7 cellular contexts compared by ENCODE assay signal in the genomic region with DNA sequence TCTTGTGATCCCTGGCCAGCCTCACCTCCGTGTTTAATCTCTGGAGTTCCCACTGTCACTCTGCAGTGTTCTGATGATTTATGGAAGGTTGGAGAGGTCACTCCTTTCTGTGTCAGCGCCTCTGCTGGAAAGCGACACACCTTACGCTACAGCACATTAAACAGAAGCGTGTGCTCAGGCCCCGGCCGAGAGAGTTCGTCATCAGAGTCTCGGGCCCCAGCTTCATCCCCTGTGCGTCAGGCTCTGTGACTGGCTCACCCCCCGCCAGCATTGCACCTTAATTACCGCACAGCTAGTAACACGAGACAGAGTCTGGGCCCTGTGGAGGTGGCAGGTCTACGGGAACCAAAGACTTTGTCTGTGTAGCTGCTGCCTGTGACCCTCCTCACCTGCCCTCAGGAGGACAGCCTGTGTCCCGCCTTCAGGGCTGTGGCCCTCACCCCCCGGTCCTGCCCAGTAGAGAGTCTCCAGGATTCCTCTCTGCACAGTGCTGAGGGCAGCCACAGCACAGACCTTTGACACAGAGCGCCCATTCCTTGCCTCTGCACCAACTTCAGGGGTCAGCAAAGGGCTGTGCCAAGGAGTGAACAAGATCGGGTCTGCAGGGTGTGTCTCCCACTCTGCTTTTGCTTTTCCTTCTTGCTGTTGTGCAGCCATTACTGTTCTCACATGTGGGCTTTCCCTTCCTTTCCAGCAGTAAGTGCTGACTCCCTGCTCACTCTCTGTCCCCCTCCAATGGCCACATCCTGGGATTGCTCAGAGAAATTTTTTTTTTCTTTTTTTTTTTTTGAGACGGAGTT.
DNase-seq lines count a peak whose midpoint lies in the region; ATAC-seq and TF ChIP-seq lines count a peak whose summit lies in the region.

No MANE protein-coding gene starts in this region.

- CTCF ChIA-PET in RWPE1 (lab: Yijun Ruan, JAX) = interaction anchor here (0.5 to 0.6 kb wide), 3 partner anchors 522 to 1267 kb away, joined by 3 to 5 read pairs (median 3); no protein-coding TSS in a partner anchor

- no peaks in the 10 kb centered on the region for H3K4me1 ChIP-seq in endodermal cell (ENCODE audit: control insufficient read depth, insufficient read depth, low read length)
- peaks cover 25% of the 10 kb centered on the region for H3K4me1 ChIP-seq in mucosa of descending colon (ENCODE audit: low read depth)

- in situ Hi-C loops in G401 (cut with HindIII; ENCODE audit: low sequenced_read_pairs) = no loop called here

- H3K36me3 ChIP-seq in endodermal cell (ENCODE audit: control insufficient read depth, insufficient read depth, low read length) (peaks cover 12% of the 10 kb centered on the region), mucosa of descending colon (ENCODE audit: low read depth) (no peaks in the 10 kb centered on the region)

- peaks cover 24% of the 10 kb centered on the region for H3K36me3 Mint-ChIP-seq in endodermal cell (ENCODE audit: low read depth)

- no peaks in the 10 kb centered on the region for H3K27me3 Mint-ChIP-seq in endodermal cell (ENCODE audit: insufficient read depth)

- H3K27ac ChIP-seq in RWPE1 = peak overlapping the region; percentile 40
- H3K27ac ChIP-seq in endodermal cell (ENCODE audit: low read depth, low read length) = no peak overlapping the region

- ATAC-seq in mucosa of descending colon (peak; percentile 94), HG02759 (IDR thresholded peaks at IDR 0.05; ENCODE audit: unreplicated experiment) (no peak)

- TF ChIP-seq CTCF in RWPE1 (conservative IDR thresholded peaks at IDR 0.05; ENCODE audit: low read depth) (peak; percentile 53), endodermal cell (conservative IDR thresholded peaks at IDR 0.05) (peak; percentile 82), mucosa of descending colon (IDR thresholded peaks at IDR 0.05) (peak; percentile 39)

- H3K4me1 Mint-ChIP-seq in endodermal cell = peaks cover 2% of the 10 kb centered on the region

- no peak overlapping the region for H3K9ac ChIP-seq in endodermal cell (ENCODE audit: extremely low read depth, low read length, poor library complexity, severe bottlenecking)

- H3K27me3 ChIP-seq in endodermal cell (ENCODE audit: control insufficient read depth, insufficient read depth, low read length, poor library complexity, severe bottlenecking) = no peaks in the 10 kb centered on the region

- POLR2A ChIA-PET in RWPE1 (lab: Yijun Ruan, JAX; ENCODE audit: low non-redundant PET) = no interaction called here

- no peak overlapping the region for H3K4me3 ChIP-seq in endodermal cell (ENCODE audit: low read length)
- no peak overlapping the region for H3K4me3 ChIP-seq in mucosa of descending colon

- H3K4me3 Mint-ChIP-seq in endodermal cell = no peak overlapping the region

- no peaks in the 10 kb centered on the region for H3K9me3 Mint-ChIP-seq in endodermal cell

- H3K9me3 ChIP-seq in endodermal cell (ENCODE audit: control insufficient read depth, low read length) (no peaks in the 10 kb centered on the region), mucosa of descending colon (no peaks in the 10 kb centered on the region)

- DNase-seq in G401 (ENCODE audit: low spot score) (peak; percentile 47), LHCN-M2 (ENCODE audit: low read depth) (peak; percentile 62), RWPE1 (ENCODE audit: low spot score) (peak; percentile 64), endodermal cell (peak; percentile 80), mucosa of descending colon (peak; percentile 69 to 75 (median 72))
- DNase-seq in stimulated activated CD4-positive, alpha-beta T cell treated with anti-CD3 and anti-CD28 coated beads, Interleukin-4, amount 100 ng/mL, for 4 hours = no peak

- H3K27ac Mint-ChIP-seq in endodermal cell = no peak overlapping the region

- WGBS in endodermal cell (ENCODE audit: insufficient coverage in 1 of 2, insufficient read length in 1 of 2), 2 experiments = 83 to 88% methylated on average over 5 to 19 of the region's 19 CpGs

- intact Hi-C loops in mucosa of descending colon (cut with DNase I, micrococcal nuclease) = no loop called here

Comparison
In these comparisons a context has a peak if more than half of its experiments do, and no peak if none do; other contexts are left out.
1. DNase-seq: peak in G401 (single experiment), LHCN-M2 (single experiment), RWPE1 (single experiment), endodermal cell (single experiment) and mucosa of descending colon (3 of 3); none in stimulated activated CD4-positive, alpha-beta T cell treated with anti-CD3 and anti-CD28 coated beads, Interleukin-4, amount 100 ng/mL, for 4 hours (0 of 2).
2. Peak in every context shown above with its lines, with median percentiles within 50 percentile points of each other: CTCF ChIP-seq.